ENCODE assay signal across 13 cellular contexts in genomic region chr19:12255372-12255771, GRCh38. TPM values are rescaled to one million over a fixed set of nuclear protein-coding genes. Genes with fewer than 3 reads are reported as not detected.
DNase-seq lines count a peak whose midpoint lies in the region; ATAC-seq and TF ChIP-seq lines count a peak whose summit lies in the region.
"Had no signal": no experiment of that assay in that cellular context is flagged by ENCODE, and none has a peak within 500 bp of the region (broad histone marks: within the 10 kb centered on the region; RNA-seq: fewer than 3 reads in every experiment).

No MANE protein-coding gene starts in this region.

- H3K27me3 ChIP-seq in adipocyte (replicated peaks; ENCODE audit: control insufficient read depth, insufficient read depth, low read length) (no peaks in the 10 kb centered on the region), heart right ventricle (no peaks in the 10 kb centered on the region)

- intact Hi-C loops in activated CD8-positive, alpha-beta T cell treated with anti-CD3 and anti-CD28 coated beads for 36 hours (cut with micrococcal nuclease), result no loop called here
- intact Hi-C loops in heart right ventricle (cut with DNase I), result no loop called here

- CTCF ChIA-PET in activated CD8-positive, alpha-beta T cell treated with anti-CD3 and anti-CD28 coated beads for 36 hours (lab: Charles Lee), result interaction anchor here (0.9 kb wide), 1 partner anchor 28 kb away, joined by 3 read pairs; no protein-coding TSS in a partner anchor
- CTCF ChIA-PET in activated CD8-positive, alpha-beta T cell treated with anti-CD3 and anti-CD28 coated beads, Interleukin-2, amount 10 ng/mL, durations not matched to agents 7 days and 5 days (lab: Charles Lee), result no interaction called here
- CTCF ChIA-PET in T-cell (lab: Charles Lee), result interaction anchor here in 1 of 2 donors (0.7 kb wide), 1 partner anchor 295 kb away, joined by 4 read pairs; no protein-coding TSS in a partner anchor

- no peak for DNase-seq in activated CD8-positive, alpha-beta T cell treated with anti-CD3 and anti-CD28 coated beads for 36 hours
- DNase-seq in activated CD8-positive, alpha-beta T cell treated with anti-CD3 and anti-CD28 coated beads, Interleukin-2, amount 10 ng/mL, durations not matched to agents 7 days and 5 days, result no peak
- no peak for DNase-seq in stimulated activated naive CD8-positive, alpha-beta T cell treated with anti-CD3 and anti-CD28 coated beads, Interleukin-15, amount 100 ng/mL, for 72 hours
- DNase-seq in stimulated activated naive CD8-positive, alpha-beta T cell treated with anti-CD3 and anti-CD28 coated beads, Interleukin-15, Interleukin-2, amounts not matched to agents 100 U/mL and 50 U/mL, for 24 hours, result no peak
- no peak for DNase-seq in adipocyte (ENCODE audit: low read depth)
- DNase-seq in T-cell, result no peak
- no peak for DNase-seq in heart right ventricle
- DNase-seq: C1 segment of cervical spinal cord; Calu3; CD4-positive, alpha-beta T cell; DMS 273 treated with DMSO at 0.1 percent for 48 hours had no signal

- 72 to 84% methylated on average over 3 of the region's 3 CpGs for WGBS in heart right ventricle, 2 donors

- no peak overlapping the region for H3K9ac ChIP-seq in adipocyte (ENCODE audit: low read length)

- H3K36me3 ChIP-seq in adipocyte (ENCODE audit: control insufficient read depth, insufficient read depth, low read length, severe bottlenecking), result peaks cover 4% of the 10 kb centered on the region
- peaks cover 0 to 3% (median 0%) of the 10 kb centered on the region in 9 donors for H3K36me3 ChIP-seq in heart right ventricle
- H3K36me3 ChIP-seq: HAP-1 had no signal

- H3K27me3 Mint-ChIP-seq in activated CD8-positive, alpha-beta T cell treated with anti-CD3 and anti-CD28 coated beads for 36 hours, result no peaks in the 10 kb centered on the region
- H3K27me3 Mint-ChIP-seq in activated CD8-positive, alpha-beta T cell treated with anti-CD3 and anti-CD28 coated beads, Interleukin-2, amount 10 ng/mL, durations not matched to agents 7 days and 5 days (ENCODE audit: low read depth), result no peaks in the 10 kb centered on the region
- H3K27me3 Mint-ChIP-seq in stimulated activated naive CD8-positive, alpha-beta T cell treated with anti-CD3 and anti-CD28 coated beads, Interleukin-15, amount 100 ng/mL, for 72 hours, result no peaks in the 10 kb centered on the region
- H3K27me3 Mint-ChIP-seq in T-cell, result no peaks in the 10 kb centered on the region
- H3K27me3 Mint-ChIP-seq: B cell; CD4-positive, alpha-beta T cell had no signal

- H3K9me3 ChIP-seq in adipocyte (ENCODE audit: control insufficient read depth, low read length), result peaks cover 75% of the 10 kb centered on the region
- peaks cover 0 to 97% (median 0%) of the 10 kb centered on the region in 11 donors for H3K9me3 ChIP-seq in heart right ventricle
- H3K9me3 ChIP-seq: HAP-1 had no signal

- H3K4me3 Mint-ChIP-seq in activated CD8-positive, alpha-beta T cell treated with anti-CD3 and anti-CD28 coated beads for 36 hours, result no peak overlapping the region
- no peak overlapping the region for H3K4me3 Mint-ChIP-seq in activated CD8-positive, alpha-beta T cell treated with anti-CD3 and anti-CD28 coated beads, Interleukin-2, amount 10 ng/mL, durations not matched to agents 7 days and 5 days
- peak overlapping the region in 1 of 2 donors; percentile 19 for H3K4me3 Mint-ChIP-seq in stimulated activated naive CD8-positive, alpha-beta T cell treated with anti-CD3 and anti-CD28 coated beads, Interleukin-15, amount 100 ng/mL, for 72 hours
- H3K4me3 Mint-ChIP-seq in T-cell, result no peak overlapping the region
- H3K4me3 Mint-ChIP-seq: B cell; CD4-positive, alpha-beta T cell had no signal

- H3K4me1 Mint-ChIP-seq in activated CD8-positive, alpha-beta T cell treated with anti-CD3 and anti-CD28 coated beads for 36 hours (ENCODE audit: low read depth), result peaks cover 9% of the 10 kb centered on the region
- no peaks in the 10 kb centered on the region for H3K4me1 Mint-ChIP-seq in activated CD8-positive, alpha-beta T cell treated with anti-CD3 and anti-CD28 coated beads, Interleukin-2, amount 10 ng/mL, durations not matched to agents 7 days and 5 days (ENCODE audit: low read depth)
- H3K4me1 Mint-ChIP-seq in stimulated activated naive CD8-positive, alpha-beta T cell treated with anti-CD3 and anti-CD28 coated beads, Interleukin-15, amount 100 ng/mL, for 72 hours, result no peaks in the 10 kb centered on the region
- no peaks in the 10 kb centered on the region for H3K4me1 Mint-ChIP-seq in T-cell
- H3K4me1 Mint-ChIP-seq: B cell had no signal

- peak; percentile 30 for ATAC-seq in activated CD8-positive, alpha-beta T cell treated with anti-CD3 and anti-CD28 coated beads for 36 hours
- no peak for ATAC-seq in activated CD8-positive, alpha-beta T cell treated with anti-CD3 and anti-CD28 coated beads, Interleukin-2, amount 10 ng/mL, durations not matched to agents 7 days and 5 days
- ATAC-seq in stimulated activated naive CD8-positive, alpha-beta T cell treated with anti-CD3 and anti-CD28 coated beads, Interleukin-15, amount 100 ng/mL, for 72 hours, result peak; percentile 42
- no peak for ATAC-seq in stimulated activated naive CD8-positive, alpha-beta T cell treated with anti-CD3 and anti-CD28 coated beads, Interleukin-15, Interleukin-2, amounts not matched to agents 100 U/mL and 50 U/mL, for 24 hours
- ATAC-seq in T-cell (replicated peaks in 1 of 4), result no peak
- ATAC-seq in heart right ventricle, result no peak

- H3K4me1 ChIP-seq in adipocyte (ENCODE audit: control insufficient read depth, insufficient read depth, low read length) (no peaks in the 10 kb centered on the region), heart right ventricle (no peaks in the 10 kb centered on the region)
- H3K4me1 ChIP-seq: HAP-1 had no signal

- POLR2A ChIA-PET in activated CD8-positive, alpha-beta T cell treated with anti-CD3 and anti-CD28 coated beads for 36 hours (lab: Charles Lee), result no interaction called here
- POLR2A ChIA-PET in activated CD8-positive, alpha-beta T cell treated with anti-CD3 and anti-CD28 coated beads, Interleukin-2, amount 10 ng/mL, durations not matched to agents 7 days and 5 days (lab: Charles Lee), result interaction anchor here (0.6 kb wide), 1 partner anchor 546 kb away, joined by 3 read pairs; no protein-coding TSS in a partner anchor
- POLR2A ChIA-PET in T-cell (lab: Charles Lee), result no interaction called here

- H3K4me3 ChIP-seq in adipocyte (ENCODE audit: low read length) (peak overlapping the region; percentile 24), heart right ventricle (no peak overlapping the region)
- H3K4me3 ChIP-seq: HAP-1 had no signal

- H3K27ac Mint-ChIP-seq in activated CD8-positive, alpha-beta T cell treated with anti-CD3 and anti-CD28 coated beads for 36 hours, result peak overlapping the region; percentile 39
- H3K27ac Mint-ChIP-seq in activated CD8-positive, alpha-beta T cell treated with anti-CD3 and anti-CD28 coated beads, Interleukin-2, amount 10 ng/mL, durations not matched to agents 7 days and 5 days, result no peak overlapping the region
- peak overlapping the region in 1 of 2 donors; percentile 19 for H3K27ac Mint-ChIP-seq in stimulated activated naive CD8-positive, alpha-beta T cell treated with anti-CD3 and anti-CD28 coated beads, Interleukin-15, amount 100 ng/mL, for 72 hours
- H3K27ac Mint-ChIP-seq in T-cell, result no peak overlapping the region
- H3K27ac Mint-ChIP-seq: B cell; CD4-positive, alpha-beta T cell had no signal

- peaks cover 20% of the 10 kb centered on the region for H3K36me3 Mint-ChIP-seq in activated CD8-positive, alpha-beta T cell treated with anti-CD3 and anti-CD28 coated beads for 36 hours (ENCODE audit: low read depth)
- H3K36me3 Mint-ChIP-seq in activated CD8-positive, alpha-beta T cell treated with anti-CD3 and anti-CD28 coated beads, Interleukin-2, amount 10 ng/mL, durations not matched to agents 7 days and 5 days (ENCODE audit: low read depth), result peaks cover 7% of the 10 kb centered on the region
- peaks cover 22% of the 10 kb centered on the region for H3K36me3 Mint-ChIP-seq in T-cell

- no peak for TF ChIP-seq CTCF in activated CD8-positive, alpha-beta T cell treated with anti-CD3 and anti-CD28 coated beads for 36 hours (IDR thresholded peaks at IDR 0.05)
- no peak for TF ChIP-seq CTCF in heart right ventricle (IDR thresholded peaks at IDR 0.05)

- no peak overlapping the region for H3K27ac ChIP-seq in heart right ventricle

- peaks cover 24% of the 10 kb centered on the region for H3K9me3 Mint-ChIP-seq in activated CD8-positive, alpha-beta T cell treated with anti-CD3 and anti-CD28 coated beads for 36 hours
- peaks cover 36% of the 10 kb centered on the region for H3K9me3 Mint-ChIP-seq in activated CD8-positive, alpha-beta T cell treated with anti-CD3 and anti-CD28 coated beads, Interleukin-2, amount 10 ng/mL, durations not matched to agents 7 days and 5 days (ENCODE audit: insufficient read depth)
- peaks cover 31 to 44% of the 10 kb centered on the region in 2 donors for H3K9me3 Mint-ChIP-seq in stimulated activated naive CD8-positive, alpha-beta T cell treated with anti-CD3 and anti-CD28 coated beads, Interleukin-15, amount 100 ng/mL, for 72 hours
- peaks cover 0 to 31% (median 16%) of the 10 kb centered on the region in 3 donors for H3K9me3 Mint-ChIP-seq in T-cell

RNA-seq across cellular contexts. Expression of gene ZNF44, which starts 39.3 kb away (rescaled TPM):
- 1 to 10 TPM; 6.1 to 7.1 TPM for total RNA-seq in activated CD8-positive, alpha-beta T cell treated with anti-CD3 and anti-CD28 coated beads for 36 hours
- 10 to 100 TPM in 1 of 2 experiments, 1 to 10 TPM in 1; 9.8 to 11.6 TPM for total RNA-seq in activated CD8-positive, alpha-beta T cell treated with anti-CD3 and anti-CD28 coated beads, Interleukin-2, amount 10 ng/mL, durations not matched to agents 7 days and 5 days
- 10 to 100 TPM; 22.8 to 65.1 (median 58.5) TPM for total RNA-seq in T-cell
- total RNA-seq in heart right ventricle, result 10 to 100 TPM in 6 of 10 donors, 1 to 10 TPM in 4; 7.5 to 12.7 (median 10.4) TPM
- polyA plus RNA-seq in heart right ventricle, result 10 to 100 TPM in 1 of 2 donors, 1 to 10 TPM in 1; 6.3 to 16.1 TPM

Comparison
In these comparisons a context has a peak if more than half of its experiments do, and no peak if none do; other contexts are left out.
1. ATAC-seq: peak in activated CD8-positive, alpha-beta T cell treated with anti-CD3 and anti-CD28 coated beads for 36 hours (single experiment) and stimulated activated naive CD8-positive, alpha-beta T cell treated with anti-CD3 and anti-CD28 coated beads, Interleukin-15, amount 100 ng/mL, for 72 hours (single experiment); none in activated CD8-positive, alpha-beta T cell treated with anti-CD3 and anti-CD28 coated beads, Interleukin-2, amount 10 ng/mL, durations not matched to agents 7 days and 5 days (single experiment), stimulated activated naive CD8-positive, alpha-beta T cell treated with anti-CD3 and anti-CD28 coated beads, Interleukin-15, Interleukin-2, amounts not matched to agents 100 U/mL and 50 U/mL, for 24 hours (single experiment), T-cell (0 of 4) and heart right ventricle (0 of 8).